Comparison of ENCODE assay signal across 8 cellular contexts in the genomic region with DNA sequence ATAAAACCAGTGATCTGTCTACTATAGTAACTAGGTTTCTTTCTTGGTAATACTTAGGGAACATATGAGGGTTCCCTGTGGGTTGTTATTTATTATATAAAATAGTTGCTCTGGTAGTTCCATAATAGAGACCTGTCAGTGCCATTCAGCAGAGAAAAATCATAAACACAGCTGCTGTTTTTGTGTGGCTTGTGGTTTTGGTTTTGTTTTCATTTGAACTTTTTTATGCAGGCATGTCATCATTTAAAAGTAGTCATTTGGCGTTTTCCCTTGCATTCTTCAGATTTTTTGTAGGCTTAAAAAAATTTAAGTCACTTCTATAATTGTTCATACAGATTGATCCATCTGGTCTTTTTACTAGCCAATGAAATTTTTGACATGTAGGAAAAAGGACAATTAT. TPM values are rescaled to one million over a fixed set of nuclear protein-coding genes. Genes with fewer than 3 reads are reported as not detected.
A peak's percentile ranks its signal among the peaks of the same experiment; 100 is the strongest.
DNase-seq lines count a peak whose midpoint lies in the region; ATAC-seq lines count a peak whose summit lies in the region.

No MANE protein-coding gene starts in this region.

- DNase-seq in ELR (ENCODE audit: low read depth): peak; percentile 77
- DNase-seq in dermis microvascular lymphatic vessel endothelial cell (ENCODE audit: low read depth in 2 of 2): peak; percentile 33 to 71
- DNase-seq in NCI-H524 treated with DMSO at 0.1 percent for 48 hours (lab: John Stamatoyannopoulos, UW): no peak
- no peak for DNase-seq in ecto neural progenitor cell (ENCODE audit: low spot score)
- no peak for DNase-seq in NCI-H774 (lab: John Stamatoyannopoulos, UW)

- ATAC-seq in GM21360 (IDR thresholded peaks at IDR 0.05; ENCODE audit: unreplicated experiment) (peak; percentile 64), HG03521 (IDR thresholded peaks at IDR 0.05; ENCODE audit: unreplicated experiment) (peak; percentile 83), HG03457 (IDR thresholded peaks at IDR 0.05; ENCODE audit: unreplicated experiment) (no peak)

RNA-seq across cellular contexts. Expression of gene PIK3CA, which starts 47.9 kb away (rescaled TPM):
- 20.8 and 31.4 TPM in 2 replicates for total RNA-seq in dermis microvascular lymphatic vessel endothelial cell

RNA-seq across cellular contexts. Expression of gene KCNMB3, which starts 54.8 kb away (rescaled TPM):
- total RNA-seq in dermis microvascular lymphatic vessel endothelial cell: 2.1 and 2.7 TPM in 2 replicates

Comparison
In these comparisons a context has a peak if more than half of its experiments do, and no peak if none do; other contexts are left out.
1. DNase-seq: peak in ELR (single experiment) and dermis microvascular lymphatic vessel endothelial cell (2 of 2); none in NCI-H524 treated with DMSO at 0.1 percent for 48 hours (single experiment), ecto neural progenitor cell (single experiment) and NCI-H774 (single experiment).